ENCODE assay signal across 8 cellular contexts in the genomic region with DNA sequence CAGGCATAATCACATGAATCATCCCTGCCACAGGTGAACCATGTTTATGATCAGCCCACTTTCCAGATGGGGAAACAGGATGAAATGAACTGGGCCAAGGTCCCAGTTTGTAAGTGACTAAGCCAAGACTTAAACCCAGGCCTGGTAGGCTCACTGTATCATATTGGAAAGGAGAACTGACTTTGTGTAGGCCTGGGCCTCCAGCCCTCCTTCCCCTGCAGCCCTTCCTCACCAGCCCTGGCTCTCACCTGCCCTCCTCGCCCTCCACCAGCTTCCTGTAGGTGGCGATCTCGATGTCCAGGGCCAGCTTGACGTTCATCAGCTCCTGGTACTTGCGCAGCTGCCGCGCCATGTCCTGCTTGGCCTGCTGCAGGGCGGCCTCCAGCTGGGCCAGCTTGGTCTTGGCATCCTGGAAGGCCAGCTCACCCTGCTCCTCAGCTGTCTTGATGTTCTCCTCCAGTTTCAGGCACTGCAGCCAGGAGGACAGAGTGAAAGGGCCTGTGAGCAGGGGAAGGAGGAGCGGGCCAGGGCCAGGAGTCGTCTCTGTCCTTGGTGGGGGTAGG. TPM values are rescaled to one million over a fixed set of nuclear protein-coding genes. Genes with fewer than 3 reads are reported as not detected.
A peak's percentile ranks its signal among the peaks of the same experiment; 100 is the strongest.
DNase-seq lines count a peak whose midpoint lies in the region; ATAC-seq and TF ChIP-seq lines count a peak whose summit lies in the region.

No MANE protein-coding gene starts in this region.

- no peak overlapping the region for H3K27ac ChIP-seq in A673 (ENCODE audit: low read depth, low read length, poor library complexity, severe bottlenecking)

- CTCF ChIA-PET in A673 (lab: Charles Lee): no interaction called here

- H3K4me1 ChIP-seq in A673 (ENCODE audit: insufficient read depth, low read length, poor library complexity, severe bottlenecking): peaks cover 18% of the 10 kb centered on the region

- no peak overlapping the region for H3K27ac Mint-ChIP-seq in natural killer cell

- intact Hi-C loops in A673 (cut with micrococcal nuclease; ENCODE audit: unreplicated experiment) (no loop called here), natural killer cell (cut with micrococcal nuclease) (no loop called here)

- H3K9me3 ChIP-seq in A673 (ENCODE audit: low read depth, low read length, poor library complexity, severe bottlenecking): no peaks in the 10 kb centered on the region

- no peak overlapping the region for H3K4me3 ChIP-seq in A673 (ENCODE audit: low read depth, low read length, poor library complexity, severe bottlenecking)

- DNase-seq in A673 (ENCODE audit: low spot score) (no peak), OCI-M1 (lab: John Stamatoyannopoulos, UW) (peak; percentile 9), fibroblast of peridontal ligament (ENCODE audit: extremely low read depth) (peak; percentile 24), natural killer cell (no peak), OCI-M2 (lab: John Stamatoyannopoulos, UW; ENCODE audit: unreplicated experiment) (no peak)
- DNase-seq in activated effector memory CD4-positive, alpha-beta T cell treated with Interleukin-2 at 50 U/mL for 16 hours: no peak

- TF ChIP-seq CTCF in A673 (conservative IDR thresholded peaks at IDR 0.05; ENCODE audit: low read depth, low read length) (peak; percentile 65), GM12872 (IDR thresholded peaks at IDR 0.05; ENCODE audit: insufficient read depth, low read depth, low read length) (peak; percentile 40; the same call in 2 of the 3 replicates), natural killer cell (IDR thresholded peaks at IDR 0.05) (no peak)

- no peaks in the 10 kb centered on the region for H3K27me3 ChIP-seq in A673 (replicated peaks; ENCODE audit: insufficient read depth, low read depth, low read length, poor library complexity)

- no peaks in the 10 kb centered on the region for H3K4me1 Mint-ChIP-seq in natural killer cell

- POLR2A ChIA-PET in A673 (lab: Charles Lee; ENCODE audit: low non-redundant PET): no interaction called here

- no peaks in the 10 kb centered on the region for H3K36me3 Mint-ChIP-seq in natural killer cell

- H3K27me3 Mint-ChIP-seq in natural killer cell (ENCODE audit: low read depth in 2 of 2): peaks cover 0 to 6% of the 10 kb centered on the region in 2 donors

- BruUV-seq in A673 (replicated peaks; lab: Mats Ljungman, UMichigan): no TSS peak

- ATAC-seq in natural killer cell (no peak), GM21825 (IDR thresholded peaks at IDR 0.05; ENCODE audit: unreplicated experiment) (no peak)

- H3K36me3 ChIP-seq in A673 (ENCODE audit: insufficient read depth, low read length, poor library complexity, severe bottlenecking): no peaks in the 10 kb centered on the region

- H3K4me3 Mint-ChIP-seq in natural killer cell: no peak overlapping the region

- H3K9me3 Mint-ChIP-seq in natural killer cell: no peaks in the 10 kb centered on the region

RNA-seq across cellular contexts. Expression of a gene that starts 19.8 kb away (rescaled TPM):
- 0.33 and 1.0 TPM in 2 replicates for total RNA-seq in A673 (2021)
- total RNA-seq in natural killer cell: not detected

Comparison
In these comparisons a context has a peak if more than half of its experiments do, and no peak if none do; other contexts are left out.
1. DNase-seq: peak in OCI-M1 (single experiment) and fibroblast of peridontal ligament (single experiment); none in A673 (single experiment), natural killer cell (single experiment), OCI-M2 (single experiment) and activated effector memory CD4-positive, alpha-beta T cell treated with Interleukin-2 at 50 U/mL for 16 hours (single experiment).